In the genomic region with DNA sequence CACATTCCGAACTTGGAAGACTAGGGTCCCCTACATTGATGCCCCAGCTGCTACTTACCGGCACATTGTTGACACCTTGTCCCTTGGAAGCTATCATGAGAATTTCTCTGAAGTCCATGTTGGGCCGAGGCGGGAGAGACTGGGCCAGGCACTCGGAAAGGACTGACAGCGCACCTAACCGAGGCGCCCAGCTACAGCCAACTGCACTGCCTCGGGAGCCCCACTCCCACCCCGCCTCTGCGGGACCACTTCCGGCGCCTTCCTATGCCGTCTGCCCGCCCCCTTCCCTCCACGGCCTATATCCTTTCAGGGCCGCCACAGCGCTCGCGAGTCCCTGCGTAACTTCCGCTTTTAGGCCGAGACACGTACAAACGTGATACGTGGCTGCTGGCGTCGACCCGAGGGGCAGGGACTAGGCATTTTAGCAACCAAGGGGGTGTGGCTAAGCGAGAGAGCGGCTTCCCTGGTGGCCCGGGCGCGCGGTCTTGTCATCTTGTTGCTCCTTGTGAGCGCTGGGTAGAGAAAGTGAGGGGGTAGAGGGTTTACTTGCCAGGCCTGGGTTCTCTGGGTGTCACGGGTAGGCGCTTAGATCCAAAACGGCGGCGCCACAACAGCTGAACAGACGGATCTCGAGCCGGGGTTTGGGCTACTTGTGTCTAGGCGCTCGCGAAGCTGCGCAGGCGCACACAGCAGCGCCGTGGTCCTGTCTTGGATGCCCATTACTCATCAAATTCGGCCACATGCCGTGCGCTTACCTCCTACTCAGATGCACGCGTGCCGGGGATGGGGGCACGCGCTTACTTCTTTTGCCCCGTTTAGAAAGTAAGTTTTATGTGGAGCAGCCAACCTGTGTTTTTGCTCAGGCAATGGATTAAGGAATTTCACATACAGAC, we compare ENCODE assay signal across 8 cellular contexts. TPM values are rescaled to one million over a fixed set of nuclear protein-coding genes. Genes with fewer than 3 reads are reported as not detected.
DNase-seq lines count a peak whose midpoint lies in the region; ATAC-seq lines count a peak whose summit lies in the region.

A gene with protein sequence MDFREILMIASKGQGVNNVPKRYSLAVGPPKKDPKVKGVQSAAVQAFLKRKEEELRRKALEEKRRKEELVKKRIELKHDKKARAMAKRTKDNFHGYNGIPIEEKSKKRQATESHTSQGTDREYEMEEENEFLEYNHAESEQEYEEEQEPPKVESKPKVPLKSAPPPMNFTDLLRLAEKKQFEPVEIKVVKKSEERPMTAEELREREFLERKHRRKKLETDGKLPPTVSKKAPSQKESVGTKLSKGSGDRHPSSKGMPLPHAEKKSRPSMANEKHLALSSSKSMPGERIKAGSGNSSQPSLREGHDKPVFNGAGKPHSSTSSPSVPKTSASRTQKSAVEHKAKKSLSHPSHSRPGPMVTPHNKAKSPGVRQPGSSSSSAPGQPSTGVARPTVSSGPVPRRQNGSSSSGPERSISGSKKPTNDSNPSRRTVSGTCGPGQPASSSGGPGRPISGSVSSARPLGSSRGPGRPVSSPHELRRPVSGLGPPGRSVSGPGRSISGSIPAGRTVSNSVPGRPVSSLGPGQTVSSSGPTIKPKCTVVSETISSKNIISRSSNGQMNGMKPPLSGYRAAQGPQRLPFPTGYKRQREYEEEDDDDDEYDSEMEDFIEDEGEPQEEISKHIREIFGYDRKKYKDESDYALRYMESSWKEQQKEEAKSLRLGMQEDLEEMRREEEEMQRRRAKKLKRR (minus strand): TSS at position 203 of the 893 bp plus-strand sequence. CDS start 85 bp downstream, at position 118.

- DNase-seq in CD8-positive, alpha-beta memory T cell = peak; percentile 94 to 99 (median 98)
- peak; percentile 97 for DNase-seq in HS-5 (ENCODE audit: low read depth)
- DNase-seq in NK-92 treated with Interleukin-12 subunit alpha and Interleukin-12 subunit beta, amount 100 ng/mL, for 24 hours (lab: John Stamatoyannopoulos, UW) = peak; percentile 98
- DNase-seq in activated CD8-positive, alpha-beta memory T cell treated with anti-CD3 and anti-CD28 coated beads for 24 hours = peak; percentile 97
- DNase-seq in effector memory CD4-positive, alpha-beta T cell = peak; percentile 96 to 98 (median 97)
- DNase-seq in lung microvascular endothelial cell (ENCODE audit: low read depth in 2 of 2) = peak; percentile 100
- DNase-seq in stimulated activated CD4-positive, alpha-beta T cell treated with anti-CD3 and anti-CD28 coated beads, TNF-alpha, amount 100 ng/mL, for 48 hours (ENCODE audit: low read depth in 3 of 3) = peak; percentile 93 to 97 (median 94)

- POLR2A ChIA-PET in CD8-positive, alpha-beta memory T cell (lab: Charles Lee) = interaction anchor here (0.7 to 2.8 kb wide), 7 partner anchors 11 to 312 kb away, joined by 3 to 18 read pairs (median 7); a partner anchor contains a TSS

- no peaks in the 10 kb centered on the region for H3K9me3 ChIP-seq in CD8-positive, alpha-beta memory T cell (ENCODE audit: low read length)
- no peaks in the 10 kb centered on the region for H3K9me3 ChIP-seq in effector memory CD4-positive, alpha-beta T cell (ENCODE audit: control insufficient read depth, low read length)

- H3K27me3 Mint-ChIP-seq in CD8-positive, alpha-beta memory T cell = peaks cover 4 to 5% of the 10 kb centered on the region in 2 donors

- H3K9me3 Mint-ChIP-seq in CD8-positive, alpha-beta memory T cell = no peaks in the 10 kb centered on the region

- peaks cover 27 to 39% (median 38%) of the 10 kb centered on the region in 3 donors for H3K4me1 Mint-ChIP-seq in CD8-positive, alpha-beta memory T cell

- peaks cover 17% of the 10 kb centered on the region for H3K4me1 ChIP-seq in CD8-positive, alpha-beta memory T cell (ENCODE audit: insufficient read depth, low read length)
- H3K4me1 ChIP-seq in effector memory CD4-positive, alpha-beta T cell (ENCODE audit: control insufficient read depth, insufficient read depth, low read length, poor library complexity, severe bottlenecking) = peaks cover 6% of the 10 kb centered on the region

- CTCF ChIA-PET in CD8-positive, alpha-beta memory T cell (lab: Charles Lee) = interaction anchor here (0.5 to 1.9 kb wide), 8 partner anchors 10 to 519 kb away, joined by 3 to 7 read pairs (median 3); no protein-coding TSS in a partner anchor

- peaks cover 0 to 14% (median 0%) of the 10 kb centered on the region in 3 donors for H3K36me3 Mint-ChIP-seq in CD8-positive, alpha-beta memory T cell

- H3K27ac Mint-ChIP-seq in CD8-positive, alpha-beta memory T cell = peak within 1 kb of the TSS; percentile 96 to 100 (median 98)

- no peaks in the 10 kb centered on the region for H3K27me3 ChIP-seq in CD8-positive, alpha-beta memory T cell (ENCODE audit: insufficient read depth, low read length, poor library complexity, severe bottlenecking)
- H3K27me3 ChIP-seq in effector memory CD4-positive, alpha-beta T cell (replicated peaks; ENCODE audit: control insufficient read depth, insufficient read depth, low read length, poor library complexity, severe bottlenecking) = no peaks in the 10 kb centered on the region

- H3K4me3 Mint-ChIP-seq in CD8-positive, alpha-beta memory T cell = peak within 1 kb of the TSS; percentile 90 to 99 (median 96)

- peak within 1 kb of the TSS; percentile 93 for H3K27ac ChIP-seq in CD8-positive, alpha-beta memory T cell (ENCODE audit: low read depth, low read length)
- H3K27ac ChIP-seq in effector memory CD4-positive, alpha-beta T cell (ENCODE audit: insufficient read depth, low read length, poor library complexity, severe bottlenecking) = peak within 1 kb of the TSS; percentile 97

- peak within 1 kb of the TSS; percentile 99 for H3K4me3 ChIP-seq in CD8-positive, alpha-beta memory T cell (ENCODE audit: low read length)
- peak within 1 kb of the TSS; percentile 94 for H3K4me3 ChIP-seq in effector memory CD4-positive, alpha-beta T cell (ENCODE audit: insufficient read depth, low read depth, low read length, poor library complexity, severe bottlenecking)

- H3K36me3 ChIP-seq in CD8-positive, alpha-beta memory T cell (ENCODE audit: insufficient read depth, low read length) = no peaks in the 10 kb centered on the region
- H3K36me3 ChIP-seq in effector memory CD4-positive, alpha-beta T cell (ENCODE audit: control insufficient read depth, insufficient read depth, low read length) = no peaks in the 10 kb centered on the region

- ATAC-seq in GM19468 (IDR thresholded peaks at IDR 0.05; ENCODE audit: extremely low read depth, unreplicated experiment) = peak; percentile 77

RNA-seq across cellular contexts. Expression of the gene that starts here (rescaled TPM):
- 10 to 100 TPM; 23.7 to 27.3 TPM for total RNA-seq in CD8-positive, alpha-beta memory T cell
- 10.6 TPM for polyA plus RNA-seq in CD8-positive, alpha-beta memory T cell
- total RNA-seq in lung microvascular endothelial cell = 7.2 and 9.3 TPM in 2 replicates

Comparison
In these comparisons a context has a peak if more than half of its experiments do, and no peak if none do; other contexts are left out.
1. Peak in every context shown above with its lines: DNase-seq, ATAC-seq, H3K4me3 ChIP-seq and H3K27ac ChIP-seq.